ENCODE assay signal across 30 cellular contexts in the genomic region with DNA sequence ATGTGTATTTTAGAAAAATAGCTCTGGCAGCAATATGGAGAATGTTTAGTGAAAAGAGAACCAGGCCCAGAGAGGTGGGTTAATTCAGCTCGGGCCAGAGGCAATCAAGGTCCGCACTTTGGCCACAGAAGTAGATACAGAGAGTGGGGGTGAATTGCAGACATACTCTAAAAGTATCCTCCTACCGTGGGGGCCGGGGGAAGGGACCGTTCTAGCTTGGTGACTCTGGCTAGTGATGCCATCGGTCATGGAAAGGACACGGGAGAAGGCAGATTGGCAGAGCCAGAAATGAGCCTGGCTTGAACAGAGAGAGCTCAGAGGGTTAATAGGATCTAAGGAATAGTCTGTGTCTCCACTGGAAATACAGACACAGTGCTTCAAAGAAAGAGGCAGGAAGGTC.
A peak's percentile ranks its signal among the peaks of the same experiment; 100 is the strongest.
DNase-seq lines count a peak whose midpoint lies in the region; ATAC-seq, FAIRE-seq and TF ChIP-seq lines count a peak whose summit lies in the region.
"Had no signal": no experiment of that assay in that cellular context is flagged by ENCODE, and none has a peak within 500 bp of the region (broad histone marks: within the 10 kb centered on the region; RNA-seq: fewer than 3 reads in every experiment).

No MANE protein-coding gene starts in this region.

- no peak overlapping the region for H2BK5ac ChIP-seq in H9 (ENCODE audit: insufficient read length, low read length)

- TF ChIP-seq EP300 in A549 (IDR thresholded peaks at IDR 0.05) = no peak

- TF ChIP-seq POLR2A in A549 (IDR thresholded peaks at IDR 0.05; ENCODE audit: low read length) = no peak

- H2AK5ac ChIP-seq in H9 (ENCODE audit: insufficient read length, low read length) = no peak overlapping the region

- H4K5ac ChIP-seq in H9 (ENCODE audit: insufficient read length, low read depth, low read length) = no peak overlapping the region

- in situ Hi-C loops in brain microvascular endothelial cell (cut with HindIII; ENCODE audit: low pct_ligation_motif_present, low sequenced_read_pairs) = no loop called here

- CTCF ChIA-PET in A549 (lab: Yijun Ruan, JAX) = interaction anchor here (1.1 to 3.9 kb wide), 3 partner anchors 24 to 286 kb away, joined by 3 to 13 read pairs (median 4); no protein-coding TSS in a partner anchor

- H3K4me3 Mint-ChIP-seq in H9 (no peak overlapping the region), nephron progenitor cell (no peak overlapping the region)
- H3K4me3 Mint-ChIP-seq: activated CD4-positive, alpha-beta T cell treated with anti-CD3 and anti-CD28 coated beads for 36 hours; activated naive CD8-positive, alpha-beta T cell; activated T-helper 1 cell treated with anti-CD3 and anti-CD28 coated beads, Interleukin-12 subunit alpha, Interleukin-12 subunit beta, Interleukin-2, Interleukin-4 antibody, amounts not matched to agents 30 ng/mL and 10 ng/mL and 1 ng/mL, durations not matched to agents 14 hours and 24 hours and 36 hours; naive B cell; stimulated activated naive CD8-positive, alpha-beta T cell treated with anti-CD3 and anti-CD28 coated beads, Interleukin-15, Interleukin-2, amounts not matched to agents 100 ng/mL and 50 ng/mL, for 24 hours had no signal

- H3K4me2 ChIP-seq in A549 (no peak overlapping the region), H9 (ENCODE audit: insufficient read depth, insufficient read length, low read length) (no peak overlapping the region)
- H3K4me2 ChIP-seq: hepatocyte had no signal

- H3K9me3 ChIP-seq in A549 (peaks cover 9% of the 10 kb centered on the region), H9 (ENCODE audit: control insufficient read depth, low read depth, low read length) (no peaks in the 10 kb centered on the region)
- H3K9me3 ChIP-seq: Peyer's patch had no signal

- no peak overlapping the region for H2BK12ac ChIP-seq in H9 (ENCODE audit: insufficient read length, low read depth, low read length)

- H4K8ac ChIP-seq in H9 (replicated peaks; ENCODE audit: insufficient read length, low read depth, low read length) = no peak overlapping the region

- WGBS in A549 (ENCODE audit: missing lambda C conversion rate) = 97% methylated on average over 7 of the region's 7 CpGs
- WGBS in H9 (ENCODE audit: extremely low coverage, insufficient read length, low lambda C conversion rate) = no CpG with 5 or more reads among the region's 7 CpGs

- H3K79me2 ChIP-seq in H9 (ENCODE audit: insufficient read depth, low read length) = no peaks in the 10 kb centered on the region
- H3K79me2 ChIP-seq: hepatocyte, parathyroid adenoma had no signal

- no peak for FAIRE-seq in A549 (lab: Jason Lieb, UNC)
- FAIRE-seq: D721Med, GM12891, TTC549 had no signal

- H3K27me3 ChIP-seq in H9 (ENCODE audit: insufficient read depth, low read length) (no peaks in the 10 kb centered on the region), brain microvascular endothelial cell (replicated peaks) (no peaks in the 10 kb centered on the region)
- H3K27me3 ChIP-seq: hepatocyte, Peyer's patch, SJCRH30 had no signal

- peaks cover 2% of the 10 kb centered on the region for H3K36me3 ChIP-seq in brain microvascular endothelial cell (replicated peaks)
- H3K36me3 ChIP-seq: Peyer's patch had no signal

- H3K27ac ChIP-seq in A549 (peak overlapping the region; percentile 97 to 99), H9 (ENCODE audit: insufficient read length, low read depth, low read length) (no peak overlapping the region), brain microvascular endothelial cell (peak overlapping the region; percentile 100)
- H3K27ac ChIP-seq: C4-2B, hepatocyte, parathyroid adenoma, Peyer's patch, SJCRH30 had no signal

- H3K4me3 ChIP-seq in A549 = no peak overlapping the region
- no peak overlapping the region for H3K4me3 ChIP-seq in brain microvascular endothelial cell (ENCODE audit: low read depth, low read length)
- H3K4me3 ChIP-seq: hepatocyte, Peyer's patch, SJCRH30 had no signal

- H3K79me1 ChIP-seq in H9 (ENCODE audit: insufficient read depth, low read depth, low read length, poor library complexity, severe bottlenecking) = no peaks in the 10 kb centered on the region

- H3K9ac ChIP-seq in H9 (ENCODE audit: extremely low read depth, insufficient read length, low read length) = no peak overlapping the region
- H3K9ac ChIP-seq: parathyroid adenoma had no signal

- no peak for ATAC-seq in A549
- no peak for ATAC-seq in GM21367 (IDR thresholded peaks at IDR 0.05; ENCODE audit: unreplicated experiment)
- no peak for ATAC-seq in GM21576 (IDR thresholded peaks at IDR 0.05; ENCODE audit: unreplicated experiment)
- ATAC-seq: activated CD4-positive, alpha-beta T cell treated with anti-CD3 and anti-CD28 coated beads for 36 hours; esophagus mucosa; left lobe of liver; right cardiac atrium had no signal

- H3K36me3 Mint-ChIP-seq in H9 (ENCODE audit: insufficient read depth in 1 of 3, low read depth in 3 of 3) = peaks cover 30 to 72% (median 47%) of the 10 kb centered on the region in 3 experiments
- peaks cover 55% of the 10 kb centered on the region for H3K36me3 Mint-ChIP-seq in nephron progenitor cell (ENCODE audit: low read depth)

- intact Hi-C loops in head of caudate nucleus (cut with DNase I) = no loop called here

- no peak overlapping the region for H4K91ac ChIP-seq in H9 (ENCODE audit: insufficient read length, low read depth, low read length)

- H3K4me1 ChIP-seq in A549 (peaks cover 70% of the 10 kb centered on the region), H9 (ENCODE audit: insufficient read depth, low read length) (no peaks in the 10 kb centered on the region)
- H3K4me1 ChIP-seq: parathyroid adenoma had no signal

- H3K4ac ChIP-seq in H9 (ENCODE audit: low read depth, low read length) = no peak overlapping the region

- H4K20me1 ChIP-seq in H9 (ENCODE audit: control insufficient read depth, insufficient read depth, insufficient read length) = no peaks in the 10 kb centered on the region

- H3K27ac Mint-ChIP-seq in H9 (peak overlapping the region; percentile 22 to 65 (median 28); a peak in 3 of 7 replicates), nephron progenitor cell (peak overlapping the region; percentile 33)
- H3K27ac Mint-ChIP-seq: activated naive CD8-positive, alpha-beta T cell; activated T-helper 1 cell treated with anti-CD3 and anti-CD28 coated beads, Interleukin-12 subunit alpha, Interleukin-12 subunit beta, Interleukin-2, Interleukin-4 antibody, amounts not matched to agents 30 ng/mL and 10 ng/mL and 1 ng/mL, durations not matched to agents 14 hours and 24 hours and 36 hours; stimulated activated naive CD8-positive, alpha-beta T cell treated with anti-CD3 and anti-CD28 coated beads, Interleukin-15, Interleukin-2, amounts not matched to agents 100 ng/mL and 50 ng/mL, for 24 hours had no signal

- no peak overlapping the region for H3K23ac ChIP-seq in H9 (ENCODE audit: insufficient read length, low read depth, low read length)

- no peak overlapping the region for H2AFZ ChIP-seq in H9 (ENCODE audit: low read length)
- H2AFZ ChIP-seq: hepatocyte, parathyroid adenoma had no signal

- H2BK15ac ChIP-seq in H9 (ENCODE audit: low read depth, low read length) = no peak overlapping the region

- no peak overlapping the region for H3K56ac ChIP-seq in H9 (ENCODE audit: insufficient read length, low read depth, low read length)

- no peak overlapping the region for H2BK120ac ChIP-seq in H9 (ENCODE audit: low read depth, low read length, poor library complexity, severe bottlenecking)

- no peaks in the 10 kb centered on the region; a peak in 1 of 5 replicates for H3K9me3 Mint-ChIP-seq in H9
- no peaks in the 10 kb centered on the region for H3K9me3 Mint-ChIP-seq in nephron progenitor cell
- H3K9me3 Mint-ChIP-seq: activated T-helper 1 cell treated with anti-CD3 and anti-CD28 coated beads, Interleukin-12 subunit alpha, Interleukin-12 subunit beta, Interleukin-2, Interleukin-4 antibody, amounts not matched to agents 30 ng/mL and 10 ng/mL and 1 ng/mL, durations not matched to agents 14 hours and 24 hours and 36 hours; stimulated activated naive CD8-positive, alpha-beta T cell treated with anti-CD3 and anti-CD28 coated beads, Interleukin-15, Interleukin-2, amounts not matched to agents 100 ng/mL and 50 ng/mL, for 24 hours had no signal

- TF ChIP-seq CTCF in A549 (IDR thresholded peaks at IDR 0.05) (no peak), H9 (conservative IDR thresholded peaks at IDR 0.05) (no peak), brain microvascular endothelial cell (IDR thresholded peaks at IDR 0.05; ENCODE audit: low read depth, low read length, missing control alignments) (no peak), nephron progenitor cell (IDR thresholded peaks at IDR 0.05) (no peak)

- no peak overlapping the region for H3K18ac ChIP-seq in H9 (ENCODE audit: insufficient read length, low read depth, low read length)

- no peak for TF ChIP-seq RAD21 in A549 (conservative IDR thresholded peaks at IDR 0.05 in 1 of 2, IDR thresholded peaks at IDR 0.05 in 1 of 2)

- POLR2A ChIA-PET in A549 (lab: Yijun Ruan, JAX) = no interaction called here

- DNase-seq in A549 (ENCODE audit: low read depth in 1 of 2, low spot score in 1 of 2) (no peak), H9 (no peak), brain microvascular endothelial cell (no peak), nephron progenitor cell (no peak), NCI-H187 treated with DMSO at 0.1 percent for 48 hours (lab: John Stamatoyannopoulos, UW) (no peak), head of caudate nucleus (no peak)
- DNase-seq: activated CD4-positive, alpha-beta T cell treated with anti-CD3 and anti-CD28 coated beads for 36 hours; aorta; foreskin melanocyte; KBM-7; naive B cell; NCI-H1436 treated with DMSO at 0.1 percent for 48 hours; NCI-H510A treated with DMSO at 0.1 percent for 48 hours; Peyer's patch; SJCRH30; T-helper 1 cell had no signal

- H2BK20ac ChIP-seq in H9 (ENCODE audit: low read depth, low read length, poor library complexity, severe bottlenecking) = no peak overlapping the region

- no peaks in the 10 kb centered on the region; a peak in 1 of 4 replicates for H3K4me1 Mint-ChIP-seq in H9
- H3K4me1 Mint-ChIP-seq in nephron progenitor cell = peaks cover 87% of the 10 kb centered on the region
- H3K4me1 Mint-ChIP-seq: naive B cell had no signal

- no peak overlapping the region for H3T11ph ChIP-seq in H9 (ENCODE audit: low read length)

- no peak overlapping the region for H3K14ac ChIP-seq in H9 (ENCODE audit: insufficient read depth, low read length)

- no peaks in the 10 kb centered on the region for H3K27me3 Mint-ChIP-seq in H9 (ENCODE audit: low read depth)
- peaks cover 4% of the 10 kb centered on the region for H3K27me3 Mint-ChIP-seq in nephron progenitor cell (ENCODE audit: low read depth, poor library complexity)
- H3K27me3 Mint-ChIP-seq: activated CD4-positive, alpha-beta T cell treated with anti-CD3 and anti-CD28 coated beads for 36 hours; activated naive CD8-positive, alpha-beta T cell; naive B cell; stimulated activated naive CD8-positive, alpha-beta T cell treated with anti-CD3 and anti-CD28 coated beads, Interleukin-15, Interleukin-2, amounts not matched to agents 100 ng/mL and 50 ng/mL, for 24 hours had no signal

- H3K23me2 ChIP-seq in H9 (ENCODE audit: insufficient read length, low read depth, low read length, poor library complexity, severe bottlenecking) = no peaks in the 10 kb centered on the region

TF ChIP-seq in A549, 52 proteins besides CTCF, POLR2A, EP300 and RAD21 (continues in another document):
- TF ChIP-seq NFE2L2 (conservative IDR thresholded peaks at IDR 0.05; ENCODE audit: low read length) (no peak), HOXB5 (CRISPR knock-in tag; IDR thresholded peaks at IDR 0.05) (no peak), NR3C1 (IDR thresholded peaks at IDR 0.05) (no peak), FOXS1 (CRISPR knock-in tag; IDR thresholded peaks at IDR 0.05) (no peak)
